Comparison of ENCODE assay signal across 30 cellular contexts in the genomic region with DNA sequence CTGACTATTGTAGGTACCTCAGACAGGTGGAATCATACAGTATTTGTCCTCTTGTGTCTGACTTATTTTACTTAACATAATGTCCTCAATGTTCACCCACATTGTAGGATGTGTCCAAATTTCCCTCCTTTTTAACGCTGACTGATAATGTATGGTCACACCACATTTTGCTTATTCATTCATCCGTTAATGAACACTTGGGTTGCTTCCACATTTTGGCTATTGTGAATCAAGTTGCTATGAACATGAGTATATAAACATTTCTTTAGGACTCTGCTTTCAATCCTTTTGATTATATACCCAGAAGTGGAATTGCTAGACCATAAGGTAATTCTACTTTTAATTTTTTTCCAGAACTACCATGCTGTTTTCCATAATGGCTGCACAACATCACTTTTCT.
"Had no signal": no experiment of that assay in that cellular context is flagged by ENCODE, and none has a peak within 500 bp of the region (broad histone marks: within the 10 kb centered on the region; RNA-seq: fewer than 3 reads in every experiment).

No MANE protein-coding gene starts in this region.

- H3K36me3 Mint-ChIP-seq: activated naive CD8-positive, alpha-beta T cell treated with anti-CD3 and anti-CD28 coated beads for 36 hours had no signal

- H3K4me2 ChIP-seq: KMS-11, SK-N-SH had no signal

- H3K27me3 Mint-ChIP-seq: activated CD4-positive, alpha-beta T cell treated with anti-CD3 and anti-CD28 coated beads, Interleukin-2, amount 10 ng/mL, durations not matched to agents 24 days and 14 days; activated naive CD8-positive, alpha-beta T cell treated with anti-CD3 and anti-CD28 coated beads for 36 hours had no signal

- DNase-seq: activated CD4-positive, alpha-beta T cell treated with anti-CD3 and anti-CD28 coated beads, Interleukin-2, amount 10 ng/mL, durations not matched to agents 24 days and 14 days; activated CD4-positive, alpha-beta T cell treated with anti-CD3 and anti-CD28 coated beads, Interleukin-2, amount 50 U/mL, for 4 hours; activated CD4-positive, CD25-positive, alpha-beta regulatory T cell; activated CD8-positive, alpha-beta T cell treated with anti-CD3 and anti-CD28 coated beads for 36 hours; activated effector memory CD4-positive, alpha-beta T cell treated with anti-CD3 and anti-CD28 coated beads, Interleukin-2, amount 50 U/mL, for 16 hours; activated naive CD4-positive, alpha-beta T cell; activated naive CD4-positive, alpha-beta T cell treated with anti-CD3 and anti-CD28 coated beads, Interleukin-2, amount 50 U/mL, for 16 hours; activated naive CD8-positive, alpha-beta T cell treated with anti-CD3 and anti-CD28 coated beads for 36 hours; activated T-cell treated with anti-CD3 and anti-CD28 coated beads, Interleukin-2, amount 50 U/mL, for 1 hour; activated T-cell treated with anti-CD3 and anti-CD28 coated beads, Interleukin-2, amount 50 U/mL, for 72 hours; amniotic stem cell; aorta; brain microvascular endothelial cell; central memory CD4-positive, alpha-beta T cell; NCI-H1105; NCI-H1417 treated with DMSO at 0.1 percent for 48 hours; NCI-H187 treated with DMSO at 0.1 percent for 48 hours; NCI-H2081; NCI-H226; NCI-H510A treated with DMSO at 0.1 percent for 48 hours; SHP77 treated with DMSO at 0.1 percent for 48 hours; SK-N-SH; WERI-Rb-1 had no signal

- H3K4me3 ChIP-seq: SJSA1 had no signal

- H3K27ac ChIP-seq: brain microvascular endothelial cell, KMS-11, SJSA1, WERI-Rb-1 had no signal

- H3K36me3 ChIP-seq: brain microvascular endothelial cell, SJSA1, WERI-Rb-1 had no signal

- H3K27me3 ChIP-seq: brain microvascular endothelial cell, SJSA1 had no signal

- H3K9me3 ChIP-seq: SJSA1, SK-N-SH had no signal

- ATAC-seq: activated CD8-positive, alpha-beta T cell treated with anti-CD3 and anti-CD28 coated beads for 36 hours; activated T-cell treated with anti-CD3 and anti-CD28 coated beads, Interleukin-2, amount 50 U/mL, for 72 hours; activated T-helper 17 cell treated with anti-CD3 and anti-CD28 coated beads, Interleukin-2, amount 50 U/mL, for 72 hours; Panc1 had no signal

- H3K4me1 ChIP-seq: SJSA1 had no signal

- H3K9ac ChIP-seq: KMS-11, SK-N-SH had no signal

- FAIRE-seq: colon had no signal

- H3K9me3 Mint-ChIP-seq: activated CD4-positive, alpha-beta T cell treated with anti-CD3 and anti-CD28 coated beads, Interleukin-2, amount 10 ng/mL, durations not matched to agents 24 days and 14 days; activated CD8-positive, alpha-beta T cell treated with anti-CD3 and anti-CD28 coated beads for 36 hours; activated naive CD8-positive, alpha-beta T cell treated with anti-CD3 and anti-CD28 coated beads for 36 hours; activated T-cell treated with anti-CD3 and anti-CD28 coated beads, Interleukin-2, amount 50 U/mL, for 72 hours; activated T-helper 17 cell treated with anti-CD3 and anti-CD28 coated beads, Interleukin-2, amount 50 U/mL, for 72 hours; T-helper 1 cell treated with Interleukin-12 subunit alpha and Interleukin-12 subunit beta and Interleukin-4 antibody, amounts not matched to agents 30 μg/mL and 1 μg/mL, for 36 hours; T-helper 2 cell treated with Interferon-gamma antibody and Interleukin-4, amounts not matched to agents 5 μg/mL and 100 μg/mL, for 36 hours had no signal

- H3K4me3 Mint-ChIP-seq: activated CD4-positive, alpha-beta T cell treated with anti-CD3 and anti-CD28 coated beads, Interleukin-2, amount 10 ng/mL, durations not matched to agents 24 days and 14 days; activated CD8-positive, alpha-beta T cell treated with anti-CD3 and anti-CD28 coated beads for 36 hours; activated naive CD8-positive, alpha-beta T cell treated with anti-CD3 and anti-CD28 coated beads for 36 hours; activated T-cell treated with anti-CD3 and anti-CD28 coated beads, Interleukin-2, amount 50 U/mL, for 72 hours; activated T-helper 17 cell treated with anti-CD3 and anti-CD28 coated beads, Interleukin-2, amount 50 U/mL, for 72 hours; T-helper 1 cell treated with Interleukin-12 subunit alpha and Interleukin-12 subunit beta and Interleukin-4 antibody, amounts not matched to agents 30 μg/mL and 1 μg/mL, for 36 hours; T-helper 2 cell treated with Interferon-gamma antibody and Interleukin-4, amounts not matched to agents 5 μg/mL and 100 μg/mL, for 36 hours had no signal

- H3K27ac Mint-ChIP-seq: activated CD4-positive, alpha-beta T cell treated with anti-CD3 and anti-CD28 coated beads, Interleukin-2, amount 10 ng/mL, durations not matched to agents 24 days and 14 days; activated CD8-positive, alpha-beta T cell treated with anti-CD3 and anti-CD28 coated beads for 36 hours; activated naive CD8-positive, alpha-beta T cell treated with anti-CD3 and anti-CD28 coated beads for 36 hours; activated T-cell treated with anti-CD3 and anti-CD28 coated beads, Interleukin-2, amount 50 U/mL, for 72 hours; activated T-helper 17 cell treated with anti-CD3 and anti-CD28 coated beads, Interleukin-2, amount 50 U/mL, for 72 hours; T-helper 1 cell treated with Interleukin-12 subunit alpha and Interleukin-12 subunit beta and Interleukin-4 antibody, amounts not matched to agents 30 μg/mL and 1 μg/mL, for 36 hours; T-helper 2 cell treated with Interferon-gamma antibody and Interleukin-4, amounts not matched to agents 5 μg/mL and 100 μg/mL, for 36 hours had no signal
